In genomic region chr1:241219449-241219848, GRCh38 we compare ENCODE assay signal across 17 cellular contexts.
A peak's percentile ranks its signal among the peaks of the same experiment; 100 is the strongest.
DNase-seq lines count a peak whose midpoint lies in the region; ATAC-seq and TF ChIP-seq lines count a peak whose summit lies in the region.
"Had no signal": no experiment of that assay in that cellular context is flagged by ENCODE, and none has a peak within 500 bp of the region (broad histone marks: within the 10 kb centered on the region; RNA-seq: fewer than 3 reads in every experiment).

No MANE protein-coding gene starts in this region.

- no peaks in the 10 kb centered on the region for H3K36me3 ChIP-seq in colonic mucosa
- no peaks in the 10 kb centered on the region for H3K36me3 ChIP-seq in testis (ENCODE audit: low read depth, missing control alignments)
- H3K36me3 ChIP-seq: Peyer's patch had no signal

- H3K36me3 Mint-ChIP-seq in Calu3 (ENCODE audit: insufficient read depth, unreplicated experiment) (peaks cover 7% of the 10 kb centered on the region), H9 (ENCODE audit: insufficient read depth in 1 of 3, low read depth in 3 of 3) (peaks cover 0 to 6% (median 0%) of the 10 kb centered on the region in 3 experiments; a peak in 3 of 7 replicates), nephron progenitor cell (ENCODE audit: low read depth) (no peaks in the 10 kb centered on the region), T-helper 17 cell (ENCODE audit: low read depth) (no peaks in the 10 kb centered on the region)
- H3K36me3 Mint-ChIP-seq: T-cell had no signal

- H3K4me2 ChIP-seq in H9 (ENCODE audit: insufficient read depth, insufficient read length, low read length): no peak overlapping the region

- no peak overlapping the region for H3K18ac ChIP-seq in H9 (ENCODE audit: insufficient read length, low read depth, low read length)

- no peak overlapping the region for H4K5ac ChIP-seq in H9 (ENCODE audit: insufficient read length, low read depth, low read length)

- no peaks in the 10 kb centered on the region for H3K79me2 ChIP-seq in H9 (ENCODE audit: insufficient read depth, low read length)

- H2BK120ac ChIP-seq in H9 (ENCODE audit: low read depth, low read length, poor library complexity, severe bottlenecking): no peak overlapping the region

- H3K14ac ChIP-seq in H9 (ENCODE audit: insufficient read depth, low read length): no peak overlapping the region

- no peaks in the 10 kb centered on the region for H3K23me2 ChIP-seq in H9 (ENCODE audit: insufficient read length, low read depth, low read length, poor library complexity, severe bottlenecking)

- no peaks in the 10 kb centered on the region for H4K20me1 ChIP-seq in H9 (ENCODE audit: control insufficient read depth, insufficient read depth, insufficient read length)

- no peak overlapping the region for H2BK5ac ChIP-seq in H9 (ENCODE audit: insufficient read length, low read length)

- TF ChIP-seq CTCF in Calu3 (IDR thresholded peaks at IDR 0.05; ENCODE audit: unreplicated experiment) (no peak), H9 (conservative IDR thresholded peaks at IDR 0.05) (no peak), nephron progenitor cell (IDR thresholded peaks at IDR 0.05) (no peak), colonic mucosa (IDR thresholded peaks at IDR 0.05) (no peak), testis (IDR thresholded peaks at IDR 0.05) (no peak)

- H3T11ph ChIP-seq in H9 (ENCODE audit: low read length): no peak overlapping the region

- no peak overlapping the region for H3K4me3 Mint-ChIP-seq in Calu3 (ENCODE audit: low read depth, unreplicated experiment)
- no peak overlapping the region for H3K4me3 Mint-ChIP-seq in H9
- H3K4me3 Mint-ChIP-seq in nephron progenitor cell: no peak overlapping the region
- H3K4me3 Mint-ChIP-seq in T-helper 17 cell: no peak overlapping the region
- H3K4me3 Mint-ChIP-seq: T-cell had no signal

- no peaks in the 10 kb centered on the region for H3K79me1 ChIP-seq in H9 (ENCODE audit: insufficient read depth, low read depth, low read length, poor library complexity, severe bottlenecking)

- H3K27ac Mint-ChIP-seq in Calu3 (ENCODE audit: unreplicated experiment): peak overlapping the region; percentile 76
- H3K27ac Mint-ChIP-seq in H9: peak overlapping the region in 2 of 3 experiments; percentile 5 to 81; a peak in 3 of 7 replicates
- H3K27ac Mint-ChIP-seq in nephron progenitor cell: peak overlapping the region; percentile 43
- no peak overlapping the region for H3K27ac Mint-ChIP-seq in T-helper 17 cell
- H3K27ac Mint-ChIP-seq: T-cell had no signal

- no peak overlapping the region for H2BK20ac ChIP-seq in H9 (ENCODE audit: low read depth, low read length, poor library complexity, severe bottlenecking)

- no peak overlapping the region for H3K23ac ChIP-seq in H9 (ENCODE audit: insufficient read length, low read depth, low read length)

- no peak overlapping the region for H2AFZ ChIP-seq in H9 (ENCODE audit: low read length)

- H4K91ac ChIP-seq in H9 (ENCODE audit: insufficient read length, low read depth, low read length): no peak overlapping the region

- no peaks in the 10 kb centered on the region for H3K27me3 ChIP-seq in H9 (ENCODE audit: insufficient read depth, low read length)
- no peaks in the 10 kb centered on the region for H3K27me3 ChIP-seq in colonic mucosa
- H3K27me3 ChIP-seq in testis: no peaks in the 10 kb centered on the region
- H3K27me3 ChIP-seq: Peyer's patch had no signal

- no peak overlapping the region for H2BK12ac ChIP-seq in H9 (ENCODE audit: insufficient read length, low read depth, low read length)

- H3K56ac ChIP-seq in H9 (ENCODE audit: insufficient read length, low read depth, low read length): no peak overlapping the region

- intact Hi-C loops in Calu3 (cut with micrococcal nuclease; ENCODE audit: unreplicated experiment): no loop called here
- intact Hi-C loops in colonic mucosa (cut with DNase I): no loop called here
- intact Hi-C loops in testis (cut with DNase I; ENCODE audit: low total_unique reads): no loop called here

- DNase-seq in Calu3: peak; percentile 42
- DNase-seq in H9: no peak
- peak; percentile 11 for DNase-seq in SK-N-DZ (ENCODE audit: low spot score)
- no peak for DNase-seq in nephron progenitor cell
- DNase-seq in colonic mucosa: no peak
- DNase-seq in testis: no peak
- DNase-seq in T-helper 17 cell: no peak
- DNase-seq: ACHN, NCI-H1105, NCI-H1694 treated with DMSO at 0.1 percent for 48 hours, NCI-H526, Peyer's patch, T-cell had no signal

- H3K4ac ChIP-seq in H9 (ENCODE audit: low read depth, low read length): no peak overlapping the region

- H3K4me1 ChIP-seq in H9 (ENCODE audit: insufficient read depth, low read length) (no peaks in the 10 kb centered on the region; the same call in 1 of the 2 replicates), colonic mucosa (no peaks in the 10 kb centered on the region), testis (no peaks in the 10 kb centered on the region)

- no peak for ATAC-seq in T-helper 17 cell
- ATAC-seq: GM12878, HCT116, T-cell had no signal

- no peak for TF ChIP-seq POLR2A in testis (IDR thresholded peaks at IDR 0.05)

- no peaks in the 10 kb centered on the region for H3K9me3 ChIP-seq in H9 (ENCODE audit: control insufficient read depth, low read depth, low read length)
- H3K9me3 ChIP-seq in colonic mucosa: no peaks in the 10 kb centered on the region
- H3K9me3 ChIP-seq in testis: no peaks in the 10 kb centered on the region
- no peaks in the 10 kb centered on the region for H3K9me3 ChIP-seq in T-helper 17 cell (ENCODE audit: control insufficient read depth, low read length, poor library complexity, severe bottlenecking)
- H3K9me3 ChIP-seq: Peyer's patch had no signal

- no peak overlapping the region for H2BK15ac ChIP-seq in H9 (ENCODE audit: low read depth, low read length)

- CTCF ChIA-PET in Calu3 (lab: Charles Lee): no interaction called here

- H3K9me3 Mint-ChIP-seq in Calu3 (ENCODE audit: low read depth, unreplicated experiment) (peaks cover 3% of the 10 kb centered on the region), H9 (peaks cover 0 to 3% of the 10 kb centered on the region in 2 experiments), nephron progenitor cell (no peaks in the 10 kb centered on the region)

- H3K27ac ChIP-seq in H9 (ENCODE audit: insufficient read length, low read depth, low read length) (no peak overlapping the region), colonic mucosa (no peak overlapping the region), testis (no peak overlapping the region)
- H3K27ac ChIP-seq: C4-2B, Peyer's patch, SK-N-MC had no signal

- H3K4me3 ChIP-seq in colonic mucosa (no peak overlapping the region), testis (no peak overlapping the region)
- H3K4me3 ChIP-seq: GM12878, Peyer's patch, SK-N-MC had no signal

- no peak overlapping the region for H2AK5ac ChIP-seq in H9 (ENCODE audit: insufficient read length, low read length)

- H3K27me3 Mint-ChIP-seq in Calu3 (ENCODE audit: unreplicated experiment) (no peaks in the 10 kb centered on the region), H9 (ENCODE audit: low read depth) (no peaks in the 10 kb centered on the region), nephron progenitor cell (ENCODE audit: low read depth, poor library complexity) (peaks cover 2% of the 10 kb centered on the region), T-helper 17 cell (no peaks in the 10 kb centered on the region)

- no peak overlapping the region for H4K8ac ChIP-seq in H9 (replicated peaks; ENCODE audit: insufficient read length, low read depth, low read length)

- BruUV-seq in Calu3 (replicated peaks; lab: Mats Ljungman, UMichigan): no TSS peak

- no peak overlapping the region for H3K9ac ChIP-seq in H9 (ENCODE audit: extremely low read depth, insufficient read length, low read length)
- no peak overlapping the region for H3K9ac ChIP-seq in colonic mucosa (ENCODE audit: low read depth in 2 of 2, low read length in 2 of 2)

- WGBS in H9 (ENCODE audit: extremely low coverage, insufficient read length, low lambda C conversion rate): no CpG with 5 or more reads among the region's 2 CpGs
- 74 to 91% methylated on average over 2 of the region's 2 CpGs for WGBS in testis, 2 donors

- H3K4me1 Mint-ChIP-seq in Calu3 (ENCODE audit: low read depth, unreplicated experiment) (peaks cover 39% of the 10 kb centered on the region), H9 (peaks cover 21 to 27% of the 10 kb centered on the region in 2 experiments), nephron progenitor cell (no peaks in the 10 kb centered on the region), T-helper 17 cell (no peaks in the 10 kb centered on the region)
- H3K4me1 Mint-ChIP-seq: T-cell had no signal

Comparison
In these comparisons a context has a peak if more than half of its experiments do, and no peak if none do; other contexts are left out.
1. DNase-seq: peak in Calu3 (single experiment) and SK-N-DZ (single experiment); none in H9 (single experiment), nephron progenitor cell (single experiment), colonic mucosa (single experiment), testis (single experiment) and T-helper 17 cell (0 of 3).